ENCODE assay signal across 1 cellular context in the genomic region with DNA sequence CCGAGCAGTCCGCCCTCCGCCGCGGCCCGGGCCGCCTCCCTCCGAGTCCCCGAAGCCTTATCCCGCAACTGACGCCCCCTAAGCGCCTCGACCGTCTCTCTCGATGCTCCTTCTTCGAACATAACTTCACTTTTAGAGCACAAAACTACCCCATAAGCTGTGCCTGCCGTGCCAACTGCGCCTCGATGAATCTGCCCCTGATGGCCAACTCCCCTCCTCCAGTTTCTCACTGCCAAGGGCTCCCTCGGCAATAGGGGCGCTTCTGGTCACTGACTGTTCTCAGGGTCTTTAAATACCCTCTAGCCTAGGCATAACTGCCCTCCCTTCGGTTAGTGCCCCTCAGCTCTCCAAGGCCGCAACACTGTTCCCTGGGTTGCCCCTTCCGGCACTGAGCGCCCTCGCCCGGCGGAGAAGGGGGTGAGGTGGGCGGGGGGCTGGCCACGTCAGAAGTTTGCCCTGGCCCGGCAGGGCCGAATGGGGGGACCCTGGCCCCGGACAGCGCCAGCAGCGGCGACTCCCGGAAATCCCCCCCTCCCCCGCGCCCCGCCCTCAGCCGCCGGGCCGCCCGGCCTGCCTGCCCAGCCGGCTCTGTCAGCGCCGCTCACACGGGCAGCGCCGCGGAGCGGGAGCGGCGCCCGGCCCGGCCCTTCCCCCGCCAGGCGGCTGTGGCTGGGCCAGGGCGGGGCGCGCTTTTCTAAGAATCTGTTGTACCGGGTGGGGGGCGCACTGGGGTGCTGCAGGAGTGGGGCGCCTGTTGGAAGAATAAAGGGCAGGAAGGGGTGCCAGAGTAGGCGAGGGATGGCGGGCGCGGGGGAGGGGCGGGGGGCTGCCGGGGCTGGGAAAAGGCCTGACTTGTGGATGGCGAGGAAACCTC.
TF ChIP-seq lines count a peak whose summit lies in the region.

No MANE protein-coding gene starts in this region.

TF ChIP-seq in K562, 482 proteins besides CTCF, POLR2A, EP300 and RAD21 (continued from another document):
- TF ChIP-seq, protein P1, sequence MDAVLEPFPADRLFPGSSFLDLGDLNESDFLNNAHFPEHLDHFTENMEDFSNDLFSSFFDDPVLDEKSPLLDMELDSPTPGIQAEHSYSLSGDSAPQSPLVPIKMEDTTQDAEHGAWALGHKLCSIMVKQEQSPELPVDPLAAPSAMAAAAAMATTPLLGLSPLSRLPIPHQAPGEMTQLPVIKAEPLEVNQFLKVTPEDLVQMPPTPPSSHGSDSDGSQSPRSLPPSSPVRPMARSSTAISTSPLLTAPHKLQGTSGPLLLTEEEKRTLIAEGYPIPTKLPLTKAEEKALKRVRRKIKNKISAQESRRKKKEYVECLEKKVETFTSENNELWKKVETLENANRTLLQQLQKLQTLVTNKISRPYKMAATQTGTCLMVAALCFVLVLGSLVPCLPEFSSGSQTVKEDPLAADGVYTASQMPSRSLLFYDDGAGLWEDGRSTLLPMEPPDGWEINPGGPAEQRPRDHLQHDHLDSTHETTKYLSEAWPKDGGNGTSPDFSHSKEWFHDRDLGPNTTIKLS (IDR thresholded peaks at IDR 0.05; ENCODE audit: borderline replicate concordance, low read depth), result peak; percentile 79
- TF ChIP-seq TBP (optimal IDR thresholded peaks at IDR 0.05; ENCODE audit: low read depth, low read length), result peak; percentile 45
- 0 out of 2 replicates have a peak, but pooled peaks have one; percentile 31 for TF ChIP-seq ZNF311 (CRISPR knock-in tag; IDR thresholded peaks at IDR 0.05)
- TF ChIP-seq HMGN3 (IDR thresholded peaks at IDR 0.05; ENCODE audit: borderline replicate concordance, extremely low read depth, insufficient read length, low read depth, low read length), result peak; percentile 57
- peak; percentile 76 for TF ChIP-seq PHF8 (IDR thresholded peaks at IDR 0.05; ENCODE audit: borderline replicate concordance, low read length)
- TF ChIP-seq, protein P2, sequence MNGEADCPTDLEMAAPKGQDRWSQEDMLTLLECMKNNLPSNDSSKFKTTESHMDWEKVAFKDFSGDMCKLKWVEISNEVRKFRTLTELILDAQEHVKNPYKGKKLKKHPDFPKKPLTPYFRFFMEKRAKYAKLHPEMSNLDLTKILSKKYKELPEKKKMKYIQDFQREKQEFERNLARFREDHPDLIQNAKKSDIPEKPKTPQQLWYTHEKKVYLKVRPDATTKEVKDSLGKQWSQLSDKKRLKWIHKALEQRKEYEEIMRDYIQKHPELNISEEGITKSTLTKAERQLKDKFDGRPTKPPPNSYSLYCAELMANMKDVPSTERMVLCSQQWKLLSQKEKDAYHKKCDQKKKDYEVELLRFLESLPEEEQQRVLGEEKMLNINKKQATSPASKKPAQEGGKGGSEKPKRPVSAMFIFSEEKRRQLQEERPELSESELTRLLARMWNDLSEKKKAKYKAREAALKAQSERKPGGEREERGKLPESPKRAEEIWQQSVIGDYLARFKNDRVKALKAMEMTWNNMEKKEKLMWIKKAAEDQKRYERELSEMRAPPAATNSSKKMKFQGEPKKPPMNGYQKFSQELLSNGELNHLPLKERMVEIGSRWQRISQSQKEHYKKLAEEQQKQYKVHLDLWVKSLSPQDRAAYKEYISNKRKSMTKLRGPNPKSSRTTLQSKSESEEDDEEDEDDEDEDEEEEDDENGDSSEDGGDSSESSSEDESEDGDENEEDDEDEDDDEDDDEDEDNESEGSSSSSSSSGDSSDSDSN (IDR thresholded peaks at IDR 0.05; ENCODE audit: borderline replicate concordance in 1 of 2, low read depth in 2 of 2, low read length in 2 of 2), result peak; percentile 20 to 88; a peak in 2 of 4 replicates
- TF ChIP-seq TEAD4 (IDR thresholded peaks at IDR 0.05; ENCODE audit: low read length), result no peak
- no peak for TF ChIP-seq TEAD4 (CRISPR knock-in tag; IDR thresholded peaks at IDR 0.05; ENCODE audit: borderline replicate concordance)
- TF ChIP-seq ZNF699 (CRISPR knock-in tag; IDR thresholded peaks at IDR 0.05; ENCODE audit: insufficient replicate concordance), result no peak
- TF ChIP-seq FOXK1 (CRISPR knock-in tag; IDR thresholded peaks at IDR 0.05; ENCODE audit: borderline replicate concordance), result 0 out of 2 replicates have a peak, but pooled peaks have one; percentile 31
- TF ChIP-seq L3MBTL2 (IDR thresholded peaks at IDR 0.05), result peak; percentile 30; the same call in 1 of the 2 replicates
- peak; percentile 85 for TF ChIP-seq POLR2B (IDR thresholded peaks at IDR 0.05; ENCODE audit: low read depth, partially characterized antibody)
- TF ChIP-seq, protein P3, sequence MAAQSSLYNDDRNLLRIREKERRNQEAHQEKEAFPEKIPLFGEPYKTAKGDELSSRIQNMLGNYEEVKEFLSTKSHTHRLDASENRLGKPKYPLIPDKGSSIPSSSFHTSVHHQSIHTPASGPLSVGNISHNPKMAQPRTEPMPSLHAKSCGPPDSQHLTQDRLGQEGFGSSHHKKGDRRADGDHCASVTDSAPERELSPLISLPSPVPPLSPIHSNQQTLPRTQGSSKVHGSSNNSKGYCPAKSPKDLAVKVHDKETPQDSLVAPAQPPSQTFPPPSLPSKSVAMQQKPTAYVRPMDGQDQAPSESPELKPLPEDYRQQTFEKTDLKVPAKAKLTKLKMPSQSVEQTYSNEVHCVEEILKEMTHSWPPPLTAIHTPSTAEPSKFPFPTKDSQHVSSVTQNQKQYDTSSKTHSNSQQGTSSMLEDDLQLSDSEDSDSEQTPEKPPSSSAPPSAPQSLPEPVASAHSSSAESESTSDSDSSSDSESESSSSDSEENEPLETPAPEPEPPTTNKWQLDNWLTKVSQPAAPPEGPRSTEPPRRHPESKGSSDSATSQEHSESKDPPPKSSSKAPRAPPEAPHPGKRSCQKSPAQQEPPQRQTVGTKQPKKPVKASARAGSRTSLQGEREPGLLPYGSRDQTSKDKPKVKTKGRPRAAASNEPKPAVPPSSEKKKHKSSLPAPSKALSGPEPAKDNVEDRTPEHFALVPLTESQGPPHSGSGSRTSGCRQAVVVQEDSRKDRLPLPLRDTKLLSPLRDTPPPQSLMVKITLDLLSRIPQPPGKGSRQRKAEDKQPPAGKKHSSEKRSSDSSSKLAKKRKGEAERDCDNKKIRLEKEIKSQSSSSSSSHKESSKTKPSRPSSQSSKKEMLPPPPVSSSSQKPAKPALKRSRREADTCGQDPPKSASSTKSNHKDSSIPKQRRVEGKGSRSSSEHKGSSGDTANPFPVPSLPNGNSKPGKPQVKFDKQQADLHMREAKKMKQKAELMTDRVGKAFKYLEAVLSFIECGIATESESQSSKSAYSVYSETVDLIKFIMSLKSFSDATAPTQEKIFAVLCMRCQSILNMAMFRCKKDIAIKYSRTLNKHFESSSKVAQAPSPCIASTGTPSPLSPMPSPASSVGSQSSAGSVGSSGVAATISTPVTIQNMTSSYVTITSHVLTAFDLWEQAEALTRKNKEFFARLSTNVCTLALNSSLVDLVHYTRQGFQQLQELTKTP (IDR thresholded peaks at IDR 0.05; ENCODE audit: low read depth in 1 of 2, partially characterized antibody in 2 of 2), result peak in 1 of 2 experiments; percentile 81
- TF ChIP-seq KDM5B (IDR thresholded peaks at IDR 0.05; ENCODE audit: insufficient replicate concordance, low read depth, low read length), result peak; percentile 49
- 0 out of 2 replicates have a peak, but pooled peaks have one; percentile 50 for TF ChIP-seq ELF4 (CRISPR knock-in tag; IDR thresholded peaks at IDR 0.05)
- TF ChIP-seq, protein P4, sequence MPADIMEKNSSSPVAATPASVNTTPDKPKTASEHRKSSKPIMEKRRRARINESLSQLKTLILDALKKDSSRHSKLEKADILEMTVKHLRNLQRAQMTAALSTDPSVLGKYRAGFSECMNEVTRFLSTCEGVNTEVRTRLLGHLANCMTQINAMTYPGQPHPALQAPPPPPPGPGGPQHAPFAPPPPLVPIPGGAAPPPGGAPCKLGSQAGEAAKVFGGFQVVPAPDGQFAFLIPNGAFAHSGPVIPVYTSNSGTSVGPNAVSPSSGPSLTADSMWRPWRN (IDR thresholded peaks at IDR 0.05; ENCODE audit: low read depth), result no peak
- TF ChIP-seq, protein P5, sequence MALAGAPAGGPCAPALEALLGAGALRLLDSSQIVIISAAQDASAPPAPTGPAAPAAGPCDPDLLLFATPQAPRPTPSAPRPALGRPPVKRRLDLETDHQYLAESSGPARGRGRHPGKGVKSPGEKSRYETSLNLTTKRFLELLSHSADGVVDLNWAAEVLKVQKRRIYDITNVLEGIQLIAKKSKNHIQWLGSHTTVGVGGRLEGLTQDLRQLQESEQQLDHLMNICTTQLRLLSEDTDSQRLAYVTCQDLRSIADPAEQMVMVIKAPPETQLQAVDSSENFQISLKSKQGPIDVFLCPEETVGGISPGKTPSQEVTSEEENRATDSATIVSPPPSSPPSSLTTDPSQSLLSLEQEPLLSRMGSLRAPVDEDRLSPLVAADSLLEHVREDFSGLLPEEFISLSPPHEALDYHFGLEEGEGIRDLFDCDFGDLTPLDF (CRISPR knock-in tag; IDR thresholded peaks at IDR 0.05), result no peak
- TF ChIP-seq BACH1 (tag; IDR thresholded peaks at IDR 0.05), result no peak
- TF ChIP-seq ZKSCAN1 (IDR thresholded peaks at IDR 0.05; ENCODE audit: low read depth, low read length), result no peak
- TF ChIP-seq NFIC (IDR thresholded peaks at IDR 0.05), result 0 out of 2 replicates have a peak, but pooled peaks have one; percentile 14
- TF ChIP-seq PHB (CRISPR knock-in tag; IDR thresholded peaks at IDR 0.05), result 0 out of 2 replicates have a peak, but pooled peaks have one; percentile 59
- TF ChIP-seq, protein P6, sequence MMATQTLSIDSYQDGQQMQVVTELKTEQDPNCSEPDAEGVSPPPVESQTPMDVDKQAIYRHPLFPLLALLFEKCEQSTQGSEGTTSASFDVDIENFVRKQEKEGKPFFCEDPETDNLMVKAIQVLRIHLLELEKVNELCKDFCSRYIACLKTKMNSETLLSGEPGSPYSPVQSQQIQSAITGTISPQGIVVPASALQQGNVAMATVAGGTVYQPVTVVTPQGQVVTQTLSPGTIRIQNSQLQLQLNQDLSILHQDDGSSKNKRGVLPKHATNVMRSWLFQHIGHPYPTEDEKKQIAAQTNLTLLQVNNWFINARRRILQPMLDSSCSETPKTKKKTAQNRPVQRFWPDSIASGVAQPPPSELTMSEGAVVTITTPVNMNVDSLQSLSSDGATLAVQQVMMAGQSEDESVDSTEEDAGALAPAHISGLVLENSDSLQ (IDR thresholded peaks at IDR 0.05), result 0 out of 2 replicates have a peak, but pooled peaks have one; percentile 23
TF ChIP-seq in K562: peak in this region for 102.
